In the genomic region with DNA sequence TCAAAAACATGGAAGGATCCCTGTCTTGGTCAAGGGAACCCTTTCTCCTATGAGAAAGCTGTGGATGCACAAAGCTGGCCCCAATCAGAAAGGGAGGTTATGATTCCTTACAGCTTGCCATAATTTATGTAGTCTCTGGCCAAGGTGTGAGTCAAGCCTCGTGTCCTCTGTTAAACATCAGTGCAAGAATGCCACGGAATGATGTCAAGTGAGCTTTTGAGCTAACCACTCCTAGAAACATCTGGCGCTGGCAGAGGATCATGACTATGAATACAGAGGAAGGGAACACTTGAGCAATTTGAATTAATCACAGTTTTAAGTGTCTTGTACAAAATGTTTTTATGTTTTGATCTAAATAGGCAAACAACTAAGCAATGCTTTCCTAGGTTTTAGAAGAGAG, we compare ENCODE assay signal across 12 cellular contexts. TPM values are rescaled to one million over a fixed set of nuclear protein-coding genes. Genes with fewer than 3 reads are reported as not detected.
DNase-seq lines count a peak whose midpoint lies in the region; ATAC-seq and TF ChIP-seq lines count a peak whose summit lies in the region.
"Had no signal": no experiment of that assay in that cellular context is flagged by ENCODE, and none has a peak within 500 bp of the region (broad histone marks: within the 10 kb centered on the region; RNA-seq: fewer than 3 reads in every experiment).

No MANE protein-coding gene starts in this region.

- H3K27ac ChIP-seq in left lung: no peak overlapping the region
- H3K27ac ChIP-seq in tibial nerve: peak overlapping the region in 2 of 4 donors; percentile 57 to 81
- H3K27ac ChIP-seq: 22Rv1, ovary had no signal

- no peak overlapping the region for H3K4me3 Mint-ChIP-seq in chondrocyte (ENCODE audit: unreplicated experiment)
- no peak overlapping the region for H3K4me3 Mint-ChIP-seq in activated T-helper 2 cell treated with anti-CD3 and anti-CD28 coated beads, Interferon-gamma antibody, Interleukin-2, Interleukin-4, amounts not matched to agents 10 μg/mL and 5 μg/mL and 100 μg/mL, durations not matched to agents 14 hours and 24 hours and 36 hours (ENCODE audit: low read depth)
- H3K4me3 Mint-ChIP-seq: activated CD4-positive, alpha-beta T cell treated with anti-CD3 and anti-CD28 coated beads, Interleukin-2, amount 10 ng/mL, durations not matched to agents 7 days and 5 days had no signal

- no peaks in the 10 kb centered on the region for H3K27me3 ChIP-seq in left lung
- H3K27me3 ChIP-seq in tibial nerve: no peaks in the 10 kb centered on the region
- H3K27me3 ChIP-seq: ovary had no signal

- H3K9me3 ChIP-seq in left lung (no peaks in the 10 kb centered on the region), tibial nerve (no peaks in the 10 kb centered on the region)
- H3K9me3 ChIP-seq: ovary had no signal

- TF ChIP-seq POLR2A in tibial nerve (IDR thresholded peaks at IDR 0.05): no peak

- WGBS in tibial nerve, 2 donors: 39 to 47% methylated on average over 3 of the region's 3 CpGs

- H3K9me3 Mint-ChIP-seq in chondrocyte (ENCODE audit: low read depth): peaks cover 8% of the 10 kb centered on the region
- H3K9me3 Mint-ChIP-seq in activated T-helper 2 cell treated with anti-CD3 and anti-CD28 coated beads, Interferon-gamma antibody, Interleukin-2, Interleukin-4, amounts not matched to agents 10 μg/mL and 5 μg/mL and 100 μg/mL, durations not matched to agents 14 hours and 24 hours and 36 hours: no peaks in the 10 kb centered on the region
- H3K9me3 Mint-ChIP-seq: activated CD4-positive, alpha-beta T cell treated with anti-CD3 and anti-CD28 coated beads, Interleukin-2, amount 10 ng/mL, durations not matched to agents 7 days and 5 days had no signal

- H3K36me3 Mint-ChIP-seq in chondrocyte (ENCODE audit: low read depth): no peaks in the 10 kb centered on the region
- no peaks in the 10 kb centered on the region for H3K36me3 Mint-ChIP-seq in activated T-helper 2 cell treated with anti-CD3 and anti-CD28 coated beads, Interferon-gamma antibody, Interleukin-2, Interleukin-4, amounts not matched to agents 10 μg/mL and 5 μg/mL and 100 μg/mL, durations not matched to agents 14 hours and 24 hours and 36 hours (ENCODE audit: low read depth)

- peak overlapping the region; percentile 75 for H3K27ac Mint-ChIP-seq in chondrocyte (ENCODE audit: unreplicated experiment)
- no peak overlapping the region for H3K27ac Mint-ChIP-seq in activated T-helper 2 cell treated with anti-CD3 and anti-CD28 coated beads, Interferon-gamma antibody, Interleukin-2, Interleukin-4, amounts not matched to agents 10 μg/mL and 5 μg/mL and 100 μg/mL, durations not matched to agents 14 hours and 24 hours and 36 hours
- H3K27ac Mint-ChIP-seq: activated CD4-positive, alpha-beta T cell treated with anti-CD3 and anti-CD28 coated beads, Interleukin-2, amount 10 ng/mL, durations not matched to agents 7 days and 5 days had no signal

- TF ChIP-seq CTCF in chondrocyte (IDR thresholded peaks at IDR 0.05) (no peak), left lung (IDR thresholded peaks at IDR 0.05) (no peak), tibial nerve (IDR thresholded peaks at IDR 0.05) (no peak)

- DNase-seq in DMS 273 (lab: John Stamatoyannopoulos, UW; ENCODE audit: unreplicated experiment): peak; percentile 21
- no peak for DNase-seq in DMS 273 treated with DMSO at 0.1 percent for 48 hours (lab: John Stamatoyannopoulos, UW)
- DNase-seq in chondrocyte (ENCODE audit: low spot score): no peak
- no peak for DNase-seq in left lung
- DNase-seq in tibial nerve (ENCODE audit: low spot score in 2 of 2): peak; percentile 57 to 80
- DNase-seq in iPS-NIHi7 (ENCODE audit: extremely low spot score): no peak
- no peak for DNase-seq in activated T-helper 2 cell treated with anti-CD3 and anti-CD28 coated beads, Interferon-gamma antibody, Interleukin-2, Interleukin-4, amounts not matched to agents 10 μg/mL and 5 μg/mL and 100 μg/mL, durations not matched to agents 14 hours and 24 hours and 36 hours (ENCODE audit: low spot score)
- DNase-seq in left lobe of liver (ENCODE audit: low spot score): no peak
- DNase-seq: activated CD4-positive, alpha-beta T cell treated with anti-CD3 and anti-CD28 coated beads, Interleukin-2, amount 10 ng/mL, durations not matched to agents 7 days and 5 days; SIG-M5 had no signal

- H3K4me3 ChIP-seq in left lung (no peak overlapping the region), tibial nerve (no peak overlapping the region)
- H3K4me3 ChIP-seq: ovary had no signal

- H3K36me3 ChIP-seq in left lung (no peaks in the 10 kb centered on the region), tibial nerve (no peaks in the 10 kb centered on the region)
- H3K36me3 ChIP-seq: ovary had no signal

- ATAC-seq in left lung: peak; percentile 65
- ATAC-seq in left lobe of liver: no peak

- peaks cover 35% of the 10 kb centered on the region for H3K4me1 Mint-ChIP-seq in chondrocyte (ENCODE audit: low read depth)
- H3K4me1 Mint-ChIP-seq in activated T-helper 2 cell treated with anti-CD3 and anti-CD28 coated beads, Interferon-gamma antibody, Interleukin-2, Interleukin-4, amounts not matched to agents 10 μg/mL and 5 μg/mL and 100 μg/mL, durations not matched to agents 14 hours and 24 hours and 36 hours (ENCODE audit: low read depth): peaks cover 18% of the 10 kb centered on the region

- TF ChIP-seq EP300 in tibial nerve (IDR thresholded peaks at IDR 0.05): peak; percentile 29 to 81

- H3K27me3 Mint-ChIP-seq in chondrocyte (ENCODE audit: low read depth): no peaks in the 10 kb centered on the region
- peaks cover 3% of the 10 kb centered on the region for H3K27me3 Mint-ChIP-seq in activated T-helper 2 cell treated with anti-CD3 and anti-CD28 coated beads, Interferon-gamma antibody, Interleukin-2, Interleukin-4, amounts not matched to agents 10 μg/mL and 5 μg/mL and 100 μg/mL, durations not matched to agents 14 hours and 24 hours and 36 hours (ENCODE audit: low read depth)
- H3K27me3 Mint-ChIP-seq: activated CD4-positive, alpha-beta T cell treated with anti-CD3 and anti-CD28 coated beads, Interleukin-2, amount 10 ng/mL, durations not matched to agents 7 days and 5 days had no signal

- intact Hi-C loops in left lung (cut with DNase I): no loop called here
- intact Hi-C loops in activated T-helper 2 cell treated with anti-CD3 and anti-CD28 coated beads, Interferon-gamma antibody, Interleukin-2, Interleukin-4, amounts not matched to agents 10 μg/mL and 5 μg/mL and 100 μg/mL, durations not matched to agents 14 hours and 24 hours and 36 hours (cut with micrococcal nuclease): no loop called here

- H3K4me1 ChIP-seq in left lung: no peaks in the 10 kb centered on the region
- peaks cover 0 to 19% (median 0%) of the 10 kb centered on the region in 4 donors for H3K4me1 ChIP-seq in tibial nerve

RNA-seq across cellular contexts. Expression of a gene that starts 51.5 kb away (rescaled TPM):
- 49.7 to 56.1 TPM (median 55.3 TPM) in 3 replicates for total RNA-seq in chondrocyte
- total RNA-seq in left lung: 10 to 100 TPM; 18.5 to 33.1 TPM
- 10 to 100 TPM; 15.3 to 21.1 (median 16.5) TPM for total RNA-seq in tibial nerve
- total RNA-seq in activated T-helper 2 cell treated with anti-CD3 and anti-CD28 coated beads, Interferon-gamma antibody, Interleukin-2, Interleukin-4, amounts not matched to agents 10 μg/mL and 5 μg/mL and 100 μg/mL, durations not matched to agents 14 hours and 24 hours and 36 hours: 40.1 and 42.1 TPM in 2 replicates
- total RNA-seq in left lobe of liver: 30.1 TPM

Comparison
In these comparisons a context has a peak if more than half of its experiments do, and no peak if none do; other contexts are left out.
1. DNase-seq: peak in DMS 273 (single experiment) and tibial nerve (2 of 2); none in DMS 273 treated with DMSO at 0.1 percent for 48 hours (single experiment), chondrocyte (single experiment), left lung (0 of 2), iPS-NIHi7 (single experiment), activated T-helper 2 cell treated with anti-CD3 and anti-CD28 coated beads, Interferon-gamma antibody, Interleukin-2, Interleukin-4, amounts not matched to agents 10 μg/mL and 5 μg/mL and 100 μg/mL, durations not matched to agents 14 hours and 24 hours and 36 hours (single experiment) and left lobe of liver (single experiment).